In the genomic region with DNA sequence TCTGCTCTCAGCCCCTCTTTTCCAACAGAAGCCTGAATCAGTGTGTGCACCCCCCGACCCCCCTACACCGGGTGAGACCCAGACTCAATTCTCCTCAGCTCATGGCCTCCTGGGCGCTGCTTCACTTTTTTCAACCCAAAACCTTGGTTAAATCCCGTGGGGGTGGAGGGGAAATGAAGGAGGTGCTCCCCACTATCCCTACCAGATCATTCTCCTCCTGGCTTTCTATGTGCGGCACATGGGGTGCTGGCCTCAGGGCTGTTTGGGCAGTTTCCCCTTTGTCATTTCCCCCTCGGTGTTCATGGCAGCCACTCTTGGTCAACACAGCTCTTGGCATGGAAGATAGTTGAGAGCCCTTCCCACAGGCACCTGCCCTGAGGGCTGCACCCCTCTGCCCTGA, we compare ENCODE assay signal across 33 cellular contexts. TPM values are rescaled to one million over a fixed set of nuclear protein-coding genes. Genes with fewer than 3 reads are reported as not detected.
"Had no signal": no experiment of that assay in that cellular context is flagged by ENCODE, and none has a peak within 500 bp of the region (broad histone marks: within the 10 kb centered on the region; RNA-seq: fewer than 3 reads in every experiment).

No MANE protein-coding gene starts in this region.

- ATAC-seq: activated CD4-positive, CD25-positive, alpha-beta regulatory T cell treated with anti-CD3 and anti-CD28 coated beads, Interleukin-2, amount 50 U/mL, for 24 hours; activated naive CD4-positive, alpha-beta T cell treated with anti-CD3 and anti-CD28 coated beads, Interleukin-2, amount 50 U/mL, for 72 hours; activated T-cell treated with anti-CD3 and anti-CD28 coated beads, Interleukin-2, amount 50 U/mL, for 72 hours; body of pancreas; esophagus mucosa; foreskin keratinocyte; gastrocnemius medialis; heart left ventricle; T-helper 17 cell had no signal

- H3K36me3 Mint-ChIP-seq: activated naive CD4-positive, alpha-beta T cell treated with anti-CD3 and anti-CD28 coated beads, Interleukin-2, amount 10 ng/mL, durations not matched to agents 7 days and 5 days; activated naive CD4-positive, alpha-beta T cell treated with anti-CD3 and anti-CD28 coated beads, Interleukin-2, amount 50 U/mL, for 72 hours; activated naive CD8-positive, alpha-beta T cell treated with anti-CD3 and anti-CD28 coated beads, Interleukin-2, amount 10 ng/mL, durations not matched to agents 7 days and 5 days had no signal

- H3K27ac Mint-ChIP-seq: activated B cell treated with CpG ODN at 0.5 μM for 24 hours; activated CD4-positive, alpha-beta memory T cell treated with anti-CD3 and anti-CD28 coated beads, Interleukin-2, amount 10 ng/mL, durations not matched to agents 7 days and 5 days; activated CD4-positive, alpha-beta T cell treated with anti-CD3 and anti-CD28 coated beads, Interleukin-2, amount 10 ng/mL, durations not matched to agents 7 days and 5 days; activated naive CD4-positive, alpha-beta T cell treated with anti-CD3 and anti-CD28 coated beads, Interleukin-2, amount 10 ng/mL, durations not matched to agents 7 days and 5 days; activated naive CD4-positive, alpha-beta T cell treated with anti-CD3 and anti-CD28 coated beads, Interleukin-2, amount 50 U/mL, for 72 hours; activated naive CD8-positive, alpha-beta T cell treated with anti-CD3 and anti-CD28 coated beads, Interleukin-2, amount 10 ng/mL, durations not matched to agents 7 days and 5 days; activated T-cell treated with anti-CD3 and anti-CD28 coated beads, Interleukin-2, amount 50 U/mL, for 24 hours; activated T-cell treated with anti-CD3 and anti-CD28 coated beads, Interleukin-2, amount 50 U/mL, for 72 hours; T-helper 17 cell; T-helper 2 cell treated with Interferon-gamma antibody and Interleukin-4, amounts not matched to agents 5 μg/mL and 100 μg/mL, for 36 hours had no signal

- H3K4me3 Mint-ChIP-seq: activated B cell treated with CpG ODN at 0.5 μM for 24 hours; activated CD4-positive, alpha-beta memory T cell treated with anti-CD3 and anti-CD28 coated beads, Interleukin-2, amount 10 ng/mL, durations not matched to agents 7 days and 5 days; activated CD4-positive, alpha-beta T cell treated with anti-CD3 and anti-CD28 coated beads, Interleukin-2, amount 10 ng/mL, durations not matched to agents 7 days and 5 days; activated naive CD4-positive, alpha-beta T cell treated with anti-CD3 and anti-CD28 coated beads, Interleukin-2, amount 10 ng/mL, durations not matched to agents 7 days and 5 days; activated naive CD8-positive, alpha-beta T cell treated with anti-CD3 and anti-CD28 coated beads, Interleukin-2, amount 10 ng/mL, durations not matched to agents 7 days and 5 days; activated T-cell treated with anti-CD3 and anti-CD28 coated beads, Interleukin-2, amount 50 U/mL, for 24 hours; activated T-cell treated with anti-CD3 and anti-CD28 coated beads, Interleukin-2, amount 50 U/mL, for 72 hours; T-helper 17 cell; T-helper 2 cell treated with Interferon-gamma antibody and Interleukin-4, amounts not matched to agents 5 μg/mL and 100 μg/mL, for 36 hours had no signal

- H3K36me3 ChIP-seq: colonic mucosa, gastrocnemius medialis, heart left ventricle, WERI-Rb-1 had no signal

- H3K4me1 Mint-ChIP-seq: activated B cell treated with CpG ODN at 0.5 μM for 24 hours; activated CD4-positive, alpha-beta memory T cell treated with anti-CD3 and anti-CD28 coated beads, Interleukin-2, amount 10 ng/mL, durations not matched to agents 7 days and 5 days; activated CD4-positive, alpha-beta T cell treated with anti-CD3 and anti-CD28 coated beads, Interleukin-2, amount 10 ng/mL, durations not matched to agents 7 days and 5 days; activated naive CD4-positive, alpha-beta T cell treated with anti-CD3 and anti-CD28 coated beads, Interleukin-2, amount 10 ng/mL, durations not matched to agents 7 days and 5 days; activated naive CD8-positive, alpha-beta T cell treated with anti-CD3 and anti-CD28 coated beads, Interleukin-2, amount 10 ng/mL, durations not matched to agents 7 days and 5 days; T-helper 17 cell had no signal

- H3K9me3 Mint-ChIP-seq: activated B cell treated with CpG ODN at 0.5 μM for 24 hours; activated CD4-positive, alpha-beta memory T cell treated with anti-CD3 and anti-CD28 coated beads, Interleukin-2, amount 10 ng/mL, durations not matched to agents 7 days and 5 days; activated CD4-positive, alpha-beta T cell treated with anti-CD3 and anti-CD28 coated beads, Interleukin-2, amount 10 ng/mL, durations not matched to agents 7 days and 5 days; activated naive CD4-positive, alpha-beta T cell treated with anti-CD3 and anti-CD28 coated beads, Interleukin-2, amount 10 ng/mL, durations not matched to agents 7 days and 5 days; activated naive CD4-positive, alpha-beta T cell treated with anti-CD3 and anti-CD28 coated beads, Interleukin-2, amount 50 U/mL, for 72 hours; activated naive CD8-positive, alpha-beta T cell treated with anti-CD3 and anti-CD28 coated beads, Interleukin-2, amount 10 ng/mL, durations not matched to agents 7 days and 5 days; activated T-cell treated with anti-CD3 and anti-CD28 coated beads, Interleukin-2, amount 50 U/mL, for 24 hours; activated T-cell treated with anti-CD3 and anti-CD28 coated beads, Interleukin-2, amount 50 U/mL, for 72 hours; T-helper 2 cell treated with Interferon-gamma antibody and Interleukin-4, amounts not matched to agents 5 μg/mL and 100 μg/mL, for 36 hours had no signal

- H3K4me1 ChIP-seq: body of pancreas, colonic mucosa, foreskin keratinocyte, gastrocnemius medialis had no signal

- H3K4me3 ChIP-seq: body of pancreas, colonic mucosa, gastrocnemius medialis, heart left ventricle had no signal

- H3K27ac ChIP-seq: body of pancreas, colonic mucosa, foreskin keratinocyte, gastrocnemius medialis, heart left ventricle, WERI-Rb-1 had no signal

- FAIRE-seq: endometrium had no signal

- DNase-seq: activated B cell treated with CpG ODN at 0.5 μM for 24 hours; activated CD4-positive, alpha-beta memory T cell treated with anti-CD3 and anti-CD28 coated beads, Interleukin-2, amount 10 ng/mL, durations not matched to agents 7 days and 5 days; activated CD4-positive, alpha-beta T cell treated with anti-CD3 and anti-CD28 coated beads, Interleukin-2, amount 10 ng/mL, durations not matched to agents 7 days and 5 days; activated CD4-positive, alpha-beta T cell treated with anti-CD3 and anti-CD28 coated beads, Interleukin-2, amount 50 U/mL, for 4 hours; activated CD8-positive, alpha-beta memory T cell treated with anti-CD3 and anti-CD28 coated beads, Interleukin-2, amount 50 U/mL, for 48 hours; activated gamma-delta T cell; activated naive CD4-positive, alpha-beta T cell; activated naive CD4-positive, alpha-beta T cell treated with anti-CD3 and anti-CD28 coated beads, Interleukin-2, amount 10 ng/mL, durations not matched to agents 7 days and 5 days; activated naive CD8-positive, alpha-beta T cell treated with anti-CD3 and anti-CD28 coated beads, Interleukin-2, amount 10 ng/mL, durations not matched to agents 7 days and 5 days; activated T-cell treated with anti-CD3 and anti-CD28 coated beads for 4 hours; activated T-cell treated with anti-CD3 and anti-CD28 coated beads, Interleukin-2, amount 50 U/mL, for 24 hours; activated T-cell treated with anti-CD3 and anti-CD28 coated beads, Interleukin-2, amount 50 U/mL, for 72 hours; anterior cingulate cortex; body of pancreas; central memory CD4-positive, alpha-beta T cell; cerebellar nuclear complex; colonic mucosa; effector CD8-positive, alpha-beta T cell; foreskin keratinocyte; gastrocnemius medialis; glutamatergic neuron; heart left ventricle; T-helper 1 cell; T-helper 17 cell; T1000; WERI-Rb-1 had no signal

- H3K27me3 Mint-ChIP-seq: activated CD4-positive, alpha-beta memory T cell treated with anti-CD3 and anti-CD28 coated beads, Interleukin-2, amount 10 ng/mL, durations not matched to agents 7 days and 5 days had no signal

- H3K9me3 ChIP-seq: body of pancreas, colonic mucosa, gastrocnemius medialis, heart left ventricle had no signal

- H3K27me3 ChIP-seq: body of pancreas, colonic mucosa, foreskin keratinocyte, gastrocnemius medialis, heart left ventricle had no signal

RNA-seq across cellular contexts. Expression of gene CST4, which starts 4.6 kb away (rescaled TPM):
- total RNA-seq: activated B cell treated with CpG ODN at 0.5 μM for 24 hours; activated CD4-positive, alpha-beta memory T cell treated with anti-CD3 and anti-CD28 coated beads, Interleukin-2, amount 10 ng/mL, durations not matched to agents 7 days and 5 days; activated CD4-positive, alpha-beta T cell treated with anti-CD3 and anti-CD28 coated beads, Interleukin-2, amount 10 ng/mL, durations not matched to agents 7 days and 5 days; activated naive CD4-positive, alpha-beta T cell treated with anti-CD3 and anti-CD28 coated beads, Interleukin-2, amount 50 U/mL, for 72 hours; activated naive CD8-positive, alpha-beta T cell treated with anti-CD3 and anti-CD28 coated beads, Interleukin-2, amount 10 ng/mL, durations not matched to agents 7 days and 5 days; activated T-cell treated with anti-CD3 and anti-CD28 coated beads, Interleukin-2, amount 50 U/mL, for 72 hours; body of pancreas; colonic mucosa; dermis microvascular lymphatic vessel endothelial cell; epithelial cell of proximal tubule; esophagus mucosa; foreskin keratinocyte; gastrocnemius medialis; heart left ventricle; T-helper 17 cell had no signal
- polyA plus RNA-seq: foreskin keratinocyte, heart left ventricle had no signal

RNA-seq across cellular contexts. Expression of gene CST3, which starts 46.5 kb away (rescaled TPM):
- total RNA-seq: activated B cell treated with CpG ODN at 0.5 μM for 24 hours had no signal
